Comparison of ENCODE assay signal across 8 cellular contexts in the genomic region with DNA sequence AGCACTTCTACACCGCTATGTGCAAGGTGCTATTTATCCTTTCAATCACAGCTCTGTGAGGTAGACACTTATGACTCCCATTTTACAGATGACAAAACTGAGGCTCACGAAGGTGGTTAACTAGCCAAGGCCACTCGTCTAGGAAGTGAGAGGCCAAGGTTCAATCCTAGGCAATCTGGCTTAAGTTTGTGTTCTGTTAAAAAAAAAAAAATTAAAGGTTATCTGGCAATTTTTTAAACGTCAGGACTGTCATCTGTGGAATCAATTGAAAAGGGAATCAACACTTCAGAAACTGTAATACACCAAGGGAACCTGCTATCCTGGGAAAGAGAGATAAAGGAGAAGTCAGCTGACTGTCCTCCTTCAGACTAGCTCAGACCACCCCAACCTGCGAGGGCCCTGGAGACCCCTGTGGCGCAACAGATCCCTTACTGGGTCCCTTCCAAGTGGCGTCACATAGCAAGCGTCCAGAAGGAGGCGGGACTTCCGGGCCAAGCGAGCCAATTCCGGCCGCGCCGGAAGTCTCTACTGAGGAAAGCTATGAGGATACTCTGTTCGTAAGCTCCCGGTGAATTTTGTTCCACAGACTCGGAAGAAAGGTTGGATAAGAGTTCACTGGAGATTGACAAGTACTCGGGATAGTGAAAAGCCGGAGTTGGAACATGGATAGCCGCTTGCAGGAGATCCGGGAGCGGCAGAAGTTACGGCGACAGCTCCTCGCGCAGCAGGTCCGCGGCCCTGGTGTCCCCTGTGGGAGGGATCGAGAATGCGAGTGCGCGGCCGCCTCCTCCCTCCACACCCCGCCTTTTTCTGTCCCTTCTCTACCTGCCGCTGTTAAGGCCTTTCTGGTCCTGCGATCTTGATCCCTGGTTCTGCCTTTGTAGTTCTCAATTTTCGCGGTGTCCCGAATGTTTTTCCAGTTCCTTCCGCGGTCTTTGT. TPM values are rescaled to one million over a fixed set of nuclear protein-coding genes. Genes with fewer than 3 reads are reported as not detected.
DNase-seq lines count a peak whose midpoint lies in the region; ATAC-seq and TF ChIP-seq lines count a peak whose summit lies in the region.

A gene (plus strand): TSS at position 520 of the 939 bp plus-strand sequence. CDS start 143 bp downstream, at position 663.

- peaks cover 21% of the 10 kb centered on the region for H3K36me3 ChIP-seq in BE2C

- peaks cover 3% of the 10 kb centered on the region; the same call in 1 of the 2 replicates for H3K4me1 ChIP-seq in BE2C

- H3K27ac Mint-ChIP-seq in activated CD4-positive, alpha-beta T cell treated with anti-CD3 and anti-CD28 coated beads, Interleukin-2, amount 10 ng/mL, durations not matched to agents 24 days and 14 days: peak within 1 kb of the TSS; percentile 95

- no peaks in the 10 kb centered on the region for H3K27me3 ChIP-seq in BE2C

- peaks cover 2% of the 10 kb centered on the region for H3K27me3 Mint-ChIP-seq in activated CD4-positive, alpha-beta T cell treated with anti-CD3 and anti-CD28 coated beads, Interleukin-2, amount 10 ng/mL, durations not matched to agents 24 days and 14 days

- ATAC-seq in HG03439 (IDR thresholded peaks at IDR 0.05; ENCODE audit: unreplicated experiment): peak; percentile 100

- peak within 1 kb of the TSS; percentile 91 for H3K4me3 ChIP-seq in BE2C (ENCODE audit: low read depth, low read length)

- H3K36me3 Mint-ChIP-seq in activated CD4-positive, alpha-beta T cell treated with anti-CD3 and anti-CD28 coated beads, Interleukin-2, amount 10 ng/mL, durations not matched to agents 24 days and 14 days (ENCODE audit: low read depth): peaks cover 10% of the 10 kb centered on the region

- H3K4me1 Mint-ChIP-seq in activated CD4-positive, alpha-beta T cell treated with anti-CD3 and anti-CD28 coated beads, Interleukin-2, amount 10 ng/mL, durations not matched to agents 24 days and 14 days: peaks cover 11% of the 10 kb centered on the region

- peak within 1 kb of the TSS; percentile 98 for H3K4me3 Mint-ChIP-seq in activated CD4-positive, alpha-beta T cell treated with anti-CD3 and anti-CD28 coated beads, Interleukin-2, amount 10 ng/mL, durations not matched to agents 24 days and 14 days

- DNase-seq in BE2C (peak; percentile 95), NCI-H510A treated with DMSO at 0.1 percent for 48 hours (lab: John Stamatoyannopoulos, UW) (peak; percentile 73), dedifferentiated amniotic fluid mesenchymal stem cell (ENCODE audit: extremely low spot score) (peak; percentile 92), left kidney (ENCODE audit: low read depth, low spot score) (peak; percentile 98)
- peak; percentile 96 for DNase-seq in activated CD4-positive, alpha-beta T cell treated with anti-CD3 and anti-CD28 coated beads, Interleukin-2, amount 10 ng/mL, durations not matched to agents 24 days and 14 days
- DNase-seq in stimulated activated CD4-positive, alpha-beta T cell treated with anti-CD3 and anti-CD28 coated beads, Interleukin-2, amount 100 ng/mL, for 24 hours: peak; percentile 91

- H3K9me3 Mint-ChIP-seq in activated CD4-positive, alpha-beta T cell treated with anti-CD3 and anti-CD28 coated beads, Interleukin-2, amount 10 ng/mL, durations not matched to agents 24 days and 14 days: no peaks in the 10 kb centered on the region

- TF ChIP-seq CTCF in BE2C (IDR thresholded peaks at IDR 0.05; ENCODE audit: low read depth, low read length): no peak

- peak; percentile 83 for TF ChIP-seq POLR2A in GM19193 (IDR thresholded peaks at IDR 0.05; ENCODE audit: extremely low read depth, insufficient read depth, insufficient read length)

- no peaks in the 10 kb centered on the region for H3K9me3 ChIP-seq in BE2C

- intact Hi-C loops in activated CD4-positive, alpha-beta T cell treated with anti-CD3 and anti-CD28 coated beads, Interleukin-2, amount 10 ng/mL, durations not matched to agents 24 days and 14 days (cut with micrococcal nuclease): loop anchor here (1.0 to 10.0 kb wide), 6 partner anchors 94 to 770 kb away; a partner anchor contains a TSS

RNA-seq across cellular contexts. Expression of the gene that starts here (rescaled TPM):
- 18.5 TPM for polyA plus RNA-seq in BE2C (2012; ENCODE audit: insufficient read depth, insufficient read length, low read depth)
- 50.2 and 51.9 TPM in 2 replicates for total RNA-seq in activated CD4-positive, alpha-beta T cell treated with anti-CD3 and anti-CD28 coated beads, Interleukin-2, amount 10 ng/mL, durations not matched to agents 24 days and 14 days

Comparison
In these comparisons a context has a peak if more than half of its experiments do, and no peak if none do; other contexts are left out.
1. Peak in every context shown above with its lines: DNase-seq, ATAC-seq and H3K4me3 ChIP-seq.